18 cellular contexts compared by ENCODE assay signal in genomic region chr14:53310412-53310811, GRCh38.
DNase-seq lines count a peak whose midpoint lies in the region; ATAC-seq and TF ChIP-seq lines count a peak whose summit lies in the region.
"Had no signal": no experiment of that assay in that cellular context is flagged by ENCODE, and none has a peak within 500 bp of the region (broad histone marks: within the 10 kb centered on the region; RNA-seq: fewer than 3 reads in every experiment).

No MANE protein-coding gene starts in this region.

- no peaks in the 10 kb centered on the region for H3K27me3 Mint-ChIP-seq in endodermal cell (ENCODE audit: insufficient read depth)
- H3K27me3 Mint-ChIP-seq: activated naive CD8-positive, alpha-beta T cell had no signal

- H3K4me1 Mint-ChIP-seq in endodermal cell = no peaks in the 10 kb centered on the region

- H3K9me3 Mint-ChIP-seq in endodermal cell = peaks cover 48% of the 10 kb centered on the region

- peaks cover 51% of the 10 kb centered on the region for H3K9me3 ChIP-seq in endodermal cell (ENCODE audit: control insufficient read depth, low read length)
- H3K9me3 ChIP-seq: Peyer's patch had no signal

- DNase-seq in endodermal cell (no peak), NCI-H128 (lab: John Stamatoyannopoulos, UW; ENCODE audit: unreplicated experiment) (no peak), Ammon's horn (ENCODE audit: low spot score) (no peak), NCI-H2081 (lab: John Stamatoyannopoulos, UW) (no peak)
- DNase-seq in activated CD4-positive, alpha-beta T cell treated with anti-CD3 and anti-CD28 coated beads for 1 hour = no peak
- DNase-seq: activated CD8-positive, alpha-beta T cell treated with anti-CD3 and anti-CD28 coated beads for 36 hours; CD4-positive, CD25-positive, alpha-beta regulatory T cell; hippocampal formation; left ventricle myocardium inferior; nephron progenitor cell; Peyer's patch had no signal

- TF ChIP-seq CTCF in endodermal cell (conservative IDR thresholded peaks at IDR 0.05) = no peak

- H3K27me3 ChIP-seq in endodermal cell (ENCODE audit: control insufficient read depth, insufficient read depth, low read length, poor library complexity, severe bottlenecking) = no peaks in the 10 kb centered on the region
- H3K27me3 ChIP-seq: Peyer's patch, suprapubic skin had no signal

- H3K36me3 Mint-ChIP-seq in endodermal cell (ENCODE audit: low read depth) = peaks cover 37% of the 10 kb centered on the region

- peak overlapping the region; percentile 54 for H3K4me3 ChIP-seq in endodermal cell (ENCODE audit: low read length)
- H3K4me3 ChIP-seq: left ventricle myocardium inferior, Peyer's patch, suprapubic skin had no signal

- no peaks in the 10 kb centered on the region for H3K36me3 ChIP-seq in endodermal cell (ENCODE audit: control insufficient read depth, insufficient read depth, low read length)
- H3K36me3 ChIP-seq: left ventricle myocardium inferior, Peyer's patch, suprapubic skin had no signal

- 94% methylated on average over 2 of the region's 2 CpGs; no CpG with 5 or more reads in 1 of the 2 experiments for WGBS in endodermal cell (ENCODE audit: insufficient coverage in 1 of 2, insufficient read length in 1 of 2), 2 experiments

- no peak overlapping the region for H3K27ac Mint-ChIP-seq in endodermal cell
- H3K27ac Mint-ChIP-seq: activated CD8-positive, alpha-beta T cell treated with anti-CD3 and anti-CD28 coated beads for 36 hours; activated naive CD8-positive, alpha-beta T cell; CD4-positive, CD25-positive, alpha-beta regulatory T cell; nephron progenitor cell had no signal

- no peak overlapping the region for H3K27ac ChIP-seq in endodermal cell (ENCODE audit: low read depth, low read length)
- H3K27ac ChIP-seq: HL-60, left ventricle myocardium inferior, Peyer's patch, suprapubic skin had no signal

- ATAC-seq in GM18873 (IDR thresholded peaks at IDR 0.05; ENCODE audit: low FRiP score, unreplicated experiment) (peak; percentile 96), GM21786 (IDR thresholded peaks at IDR 0.05; ENCODE audit: unreplicated experiment) (peak; percentile 91), HG03280 (IDR thresholded peaks at IDR 0.05; ENCODE audit: unreplicated experiment) (peak; percentile 68)
- ATAC-seq: activated CD8-positive, alpha-beta T cell treated with anti-CD3 and anti-CD28 coated beads for 36 hours; sciatic nerve had no signal

- no peak overlapping the region for H3K9ac ChIP-seq in endodermal cell (ENCODE audit: extremely low read depth, low read length, poor library complexity, severe bottlenecking)

- H3K4me3 Mint-ChIP-seq in endodermal cell = no peak overlapping the region
- H3K4me3 Mint-ChIP-seq: activated CD8-positive, alpha-beta T cell treated with anti-CD3 and anti-CD28 coated beads for 36 hours; activated naive CD8-positive, alpha-beta T cell; CD4-positive, CD25-positive, alpha-beta regulatory T cell; nephron progenitor cell had no signal

- H3K4me1 ChIP-seq in endodermal cell (ENCODE audit: control insufficient read depth, insufficient read depth, low read length) = peaks cover 2% of the 10 kb centered on the region
